27 cellular contexts compared by ENCODE assay signal in the genomic region with DNA sequence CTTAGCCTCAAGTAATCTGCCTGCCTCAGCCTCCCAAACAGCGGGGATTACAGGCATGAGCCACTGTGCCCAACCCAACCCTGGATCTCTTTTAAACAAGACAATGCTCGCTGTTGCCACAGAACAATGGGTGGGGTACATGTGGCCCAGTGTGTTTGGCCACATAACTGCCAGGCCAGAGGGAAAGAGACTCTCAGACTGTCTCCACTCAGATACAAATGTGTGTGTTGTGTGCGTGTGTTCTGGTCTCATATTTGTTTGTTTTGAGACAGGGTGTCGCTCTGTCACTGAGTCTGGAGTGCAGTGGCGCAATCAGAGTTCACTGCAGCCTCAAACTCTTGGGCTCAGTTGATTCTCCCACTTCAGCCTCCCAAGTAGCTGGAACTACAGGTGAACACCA.
"Had no signal": no experiment of that assay in that cellular context is flagged by ENCODE, and none has a peak within 500 bp of the region (broad histone marks: within the 10 kb centered on the region; RNA-seq: fewer than 3 reads in every experiment).

No MANE protein-coding gene starts in this region.

- H3K9me3 Mint-ChIP-seq: endodermal cell; naive B cell; neural crest cell; stimulated activated naive B cell treated with anti-CD40 and anti-IgM and Interleukin-4, amounts not matched to agents 10 μg/mL and 1 μg/mL and 100 μg/mL, for 72 hours; T-helper 1 cell treated with Interleukin-12 subunit alpha and Interleukin-12 subunit beta and Interleukin-4 antibody, amounts not matched to agents 30 μg/mL and 1 μg/mL, for 36 hours had no signal

- H3K4me3 ChIP-seq: esophagus squamous epithelium, right atrium auricular region, stomach, thyroid gland had no signal

- H3K27ac Mint-ChIP-seq: activated CD8-positive, alpha-beta memory T cell treated with anti-CD3 and anti-CD28 coated beads, Interleukin-2, amount 10 ng/mL, durations not matched to agents 7 days and 5 days; activated CD8-positive, alpha-beta T cell treated with anti-CD3 and anti-CD28 coated beads, Interleukin-2, amount 10 ng/mL, durations not matched to agents 7 days and 5 days; T-helper 1 cell treated with Interleukin-12 subunit alpha and Interleukin-12 subunit beta and Interleukin-4 antibody, amounts not matched to agents 30 μg/mL and 1 μg/mL, for 36 hours had no signal

- DNase-seq: activated CD4-positive, alpha-beta T cell treated with anti-CD3 and anti-CD28 coated beads for 1 hour; activated CD8-positive, alpha-beta memory T cell treated with anti-CD3 and anti-CD28 coated beads, Interleukin-2, amount 10 ng/mL, durations not matched to agents 7 days and 5 days; activated CD8-positive, alpha-beta T cell treated with anti-CD3 and anti-CD28 coated beads, Interleukin-2, amount 10 ng/mL, durations not matched to agents 7 days and 5 days; activated gamma-delta T cell treated with Interleukin-2 at 50 U/mL for 16 hours; activated naive CD4-positive, alpha-beta T cell treated with anti-CD3 and anti-CD28 coated beads, Interleukin-2, amount 50 U/mL, for 16 hours; amniotic stem cell; brain microvascular endothelial cell; central memory CD4-positive, alpha-beta T cell; endodermal cell; esophagus squamous epithelium; glutamatergic neuron; left ventricle myocardium superior; naive B cell; nucleus accumbens; stimulated activated CD4-positive, alpha-beta T cell treated with anti-CD3 and anti-CD28 coated beads, Interleukin-15, amount 100 ng/mL, for 24 hours; stimulated activated CD4-positive, alpha-beta T cell treated with anti-CD3 and anti-CD28 coated beads, Interleukin-2, amount 100 ng/mL, for 24 hours; stimulated activated naive B cell treated with anti-CD40 and anti-IgM and Interleukin-4, amounts not matched to agents 10 μg/mL and 1 μg/mL and 100 μg/mL, for 72 hours; stomach; T1000; thyroid gland had no signal

- H3K27me3 Mint-ChIP-seq: activated CD8-positive, alpha-beta memory T cell treated with anti-CD3 and anti-CD28 coated beads, Interleukin-2, amount 10 ng/mL, durations not matched to agents 7 days and 5 days had no signal

- H3K27me3 ChIP-seq: brain microvascular endothelial cell, esophagus squamous epithelium, right atrium auricular region, stomach, thyroid gland had no signal

- H3K27ac ChIP-seq: brain microvascular endothelial cell, parathyroid adenoma, right atrium auricular region, thyroid gland had no signal

- FAIRE-seq: astrocyte, frontal cortex, islet of Langerhans had no signal

- H3K4me1 Mint-ChIP-seq: activated CD8-positive, alpha-beta memory T cell treated with anti-CD3 and anti-CD28 coated beads, Interleukin-2, amount 10 ng/mL, durations not matched to agents 7 days and 5 days; endodermal cell; neural crest cell had no signal

- H3K4me1 ChIP-seq: esophagus squamous epithelium, right atrium auricular region, stomach, thyroid gland had no signal

- ATAC-seq: activated CD8-positive, alpha-beta memory T cell treated with anti-CD3 and anti-CD28 coated beads, Interleukin-2, amount 10 ng/mL, durations not matched to agents 7 days and 5 days; activated CD8-positive, alpha-beta T cell treated with anti-CD3 and anti-CD28 coated beads, Interleukin-2, amount 10 ng/mL, durations not matched to agents 7 days and 5 days; left ventricle myocardium superior; stimulated activated naive B cell treated with anti-CD40 and anti-IgM and Interleukin-4, amounts not matched to agents 10 μg/mL and 1 μg/mL and 100 μg/mL, for 72 hours had no signal

- H3K9me3 ChIP-seq: esophagus squamous epithelium, right atrium auricular region, stomach, thyroid gland had no signal

- H3K4me3 Mint-ChIP-seq: activated CD8-positive, alpha-beta memory T cell treated with anti-CD3 and anti-CD28 coated beads, Interleukin-2, amount 10 ng/mL, durations not matched to agents 7 days and 5 days; activated CD8-positive, alpha-beta T cell treated with anti-CD3 and anti-CD28 coated beads, Interleukin-2, amount 10 ng/mL, durations not matched to agents 7 days and 5 days; endodermal cell; naive B cell; neural crest cell; stimulated activated naive B cell treated with anti-CD40 and anti-IgM and Interleukin-4, amounts not matched to agents 10 μg/mL and 1 μg/mL and 100 μg/mL, for 72 hours; T-helper 1 cell treated with Interleukin-12 subunit alpha and Interleukin-12 subunit beta and Interleukin-4 antibody, amounts not matched to agents 30 μg/mL and 1 μg/mL, for 36 hours had no signal
